ENCODE assay signal across 15 cellular contexts in the genomic region with DNA sequence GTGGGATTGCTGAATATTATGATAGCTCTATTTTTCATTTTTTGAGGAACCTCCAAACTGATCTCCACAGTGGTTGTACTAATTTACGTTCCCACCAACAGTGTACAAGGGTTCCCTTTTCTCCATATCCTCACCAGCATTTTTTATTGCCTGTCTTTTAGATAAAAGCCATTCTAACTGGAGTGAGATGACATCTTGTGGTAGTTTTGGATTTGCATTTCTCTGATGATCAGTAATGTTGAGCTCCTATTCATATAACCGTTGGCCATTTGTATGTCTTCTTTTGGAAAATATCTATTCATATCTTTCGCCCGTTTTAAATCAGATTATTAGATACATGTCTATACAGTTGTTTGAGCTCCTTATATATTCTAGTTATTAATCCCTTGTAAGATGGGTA.
"Had no signal": no experiment of that assay in that cellular context is flagged by ENCODE, and none has a peak within 500 bp of the region (broad histone marks: within the 10 kb centered on the region; RNA-seq: fewer than 3 reads in every experiment).

No MANE protein-coding gene starts in this region.

- H3K4me3 ChIP-seq: dorsolateral prefrontal cortex, esophagus muscularis mucosa, gastrocnemius medialis, heart right ventricle, left ventricle myocardium inferior, transverse colon had no signal

- H3K27ac Mint-ChIP-seq: activated naive CD4-positive, alpha-beta T cell treated with anti-CD3 and anti-CD28 coated beads, Interleukin-2, amount 50 U/mL, for 24 hours; nephron progenitor cell had no signal

- H3K9me3 ChIP-seq: esophagus muscularis mucosa, gastrocnemius medialis, heart right ventricle, left ventricle myocardium inferior, transverse colon had no signal

- H3K4me1 ChIP-seq: esophagus muscularis mucosa, gastrocnemius medialis, heart right ventricle, left ventricle myocardium inferior, transverse colon had no signal

- H3K9me3 Mint-ChIP-seq: activated naive CD4-positive, alpha-beta T cell treated with anti-CD3 and anti-CD28 coated beads, Interleukin-2, amount 50 U/mL, for 24 hours had no signal

- H3K36me3 Mint-ChIP-seq: activated naive CD4-positive, alpha-beta T cell treated with anti-CD3 and anti-CD28 coated beads, Interleukin-2, amount 50 U/mL, for 24 hours had no signal

- H3K27me3 ChIP-seq: esophagus muscularis mucosa, gastrocnemius medialis, transverse colon had no signal

- H3K4me3 Mint-ChIP-seq: activated naive CD4-positive, alpha-beta T cell treated with anti-CD3 and anti-CD28 coated beads, Interleukin-2, amount 50 U/mL, for 24 hours; nephron progenitor cell had no signal

- DNase-seq: activated effector memory CD4-positive, alpha-beta T cell treated with Interleukin-2 at 50 U/mL for 16 hours; activated T-cell treated with anti-CD3 and anti-CD28 coated beads, Interleukin-2, amount 50 U/mL, for 1 hour; dorsolateral prefrontal cortex; gastrocnemius medialis; heart right ventricle; left ventricle myocardium inferior; mesendoderm; nephron progenitor cell; stimulated activated CD4-positive, alpha-beta T cell treated with anti-CD3 and anti-CD28 coated beads, Interleukin-2, amount 100 ng/mL, for 24 hours; stimulated activated naive CD4-positive, alpha-beta T cell; substantia nigra; transverse colon had no signal

- ATAC-seq: gastrocnemius medialis, heart right ventricle, sciatic nerve had no signal

- H3K36me3 ChIP-seq: esophagus muscularis mucosa, gastrocnemius medialis, heart right ventricle, left ventricle myocardium inferior, transverse colon had no signal

- H3K4me1 Mint-ChIP-seq: activated naive CD4-positive, alpha-beta T cell treated with anti-CD3 and anti-CD28 coated beads, Interleukin-2, amount 50 U/mL, for 24 hours; nephron progenitor cell had no signal
